Comparison of ENCODE assay signal across 33 cellular contexts in genomic region chr10:90286406-90286805, GRCh38.
DNase-seq lines count a peak whose midpoint lies in the region; ATAC-seq, FAIRE-seq and TF ChIP-seq lines count a peak whose summit lies in the region.
"Had no signal": no experiment of that assay in that cellular context is flagged by ENCODE, and none has a peak within 500 bp of the region (broad histone marks: within the 10 kb centered on the region; RNA-seq: fewer than 3 reads in every experiment).

No MANE protein-coding gene starts in this region.

- no peak overlapping the region for H3K4me3 ChIP-seq in HepG2 (replicated peaks in 1 of 3; ENCODE audit: insufficient read depth in 1 of 3, low read depth in 2 of 3, low read length in 3 of 3)
- H3K4me3 ChIP-seq in right lobe of liver: no peak overlapping the region
- no peak overlapping the region for H3K4me3 ChIP-seq in HEK293 (ENCODE audit: low read depth, low read length)
- H3K4me3 ChIP-seq in OCI-LY3 (ENCODE audit: low read length): no peak overlapping the region
- H3K4me3 ChIP-seq: A549; BLaER1; BLaER1 treated with 17β-estradiol and CSF1 and Interleukin-3, amounts not matched to agents 10 nM and 100 nM had no signal

- in situ Hi-C loops in HepG2 (cut with HindIII; ENCODE audit: extremely low pct_ligation_motif_present, low pct_unique_long_range_greater_than_20kb): no loop called here

- intact Hi-C loops in HepG2 (cut with micrococcal nuclease; ENCODE audit: unreplicated experiment) (no loop called here), right lobe of liver (cut with DNase I) (no loop called here)

- TF ChIP-seq RAD21 in HepG2 (CRISPR knock-in tag; IDR thresholded peaks at IDR 0.05): no peak

- ATAC-seq in HepG2 (no peak), right lobe of liver (no peak)
- ATAC-seq: A549; CD8-positive, alpha-beta T cell had no signal

- no peak for TF ChIP-seq EP300 in HepG2 (IDR thresholded peaks at IDR 0.05; ENCODE audit: low read depth in 2 of 2, low read length in 2 of 2)
- no peak for TF ChIP-seq EP300 in HepG2 (CRISPR knock-in tag; IDR thresholded peaks at IDR 0.05; ENCODE audit: borderline replicate concordance)

- H2AFZ ChIP-seq in HepG2 (ENCODE audit: low read length) (no peak overlapping the region), OCI-LY3 (ENCODE audit: low read depth, low read length) (0 out of 2 replicates have a peak overlapping the region, but pooled peaks have one; percentile 31)

- CTCF ChIA-PET in HepG2 (lab: Yijun Ruan, JAX; ENCODE audit: low intra/inter-chr PET ratio, low total read pairs): no interaction called here
- CTCF ChIA-PET in HEK293 (lab: Yijun Ruan, JAX): interaction anchor here (0.6 to 3.1 kb wide), 2 partner anchors 305 to 585 kb away, joined by 3 to 19 read pairs; partner anchors contain the start of gene RPP30

- DNase-seq in HepG2 (ENCODE audit: low spot score) (no peak), right lobe of liver (no peak), caudate nucleus (lab: John Stamatoyannopoulos, UW) (no peak), dedifferentiated amniotic fluid mesenchymal stem cell (ENCODE audit: extremely low spot score) (no peak)
- DNase-seq: 8988T; ACHN; AML-193; BE2C; C1 segment of cervical spinal cord; Caco-2; Calu3; CD4-positive, alpha-beta memory T cell; CD4-positive, alpha-beta T cell; CD4-positive, CD25-positive, alpha-beta regulatory T cell; CD8-positive, alpha-beta memory T cell; CD8-positive, alpha-beta T cell; COR-L47; DMS 273 treated with DMSO at 0.1 percent for 48 hours; DMS153; DMS53; DMS79; DMS79 treated with DMSO at 0.1 percent for 48 hours; DND-41; EL had no signal

- BruUV-seq in HepG2 (replicated peaks; lab: Mats Ljungman, UMichigan): no TSS peak

- TF ChIP-seq POLR2A in HepG2 (IDR thresholded peaks at IDR 0.05; ENCODE audit: insufficient read depth in 1 of 2, low read depth in 2 of 2, low read length in 2 of 2) (no peak), right lobe of liver (IDR thresholded peaks at IDR 0.05) (no peak)

- WGBS in HepG2 (ENCODE audit: low lambda C conversion rate): 9% methylated on average over 2 of the region's 2 CpGs
- 47% methylated on average over 2 of the region's 2 CpGs for WGBS in right lobe of liver (ENCODE audit: insufficient coverage, low coverage, low lambda C conversion rate, missing lambda C conversion rate)

- H3K4me2 ChIP-seq in HepG2 (ENCODE audit: low read depth, low read length) (no peak overlapping the region), OCI-LY3 (ENCODE audit: low read length) (peak overlapping the region; percentile 39)
- H3K4me2 ChIP-seq: A549; BLaER1; BLaER1 treated with 17β-estradiol and CSF1 and Interleukin-3, amounts not matched to agents 10 nM and 100 nM had no signal

- H3K27ac ChIP-seq in HepG2 (ENCODE audit: extremely low read length, insufficient read depth, low read length) (no peak overlapping the region), right lobe of liver (no peak overlapping the region), HEK293 (ENCODE audit: extremely low read depth, low read depth, low read length) (no peak overlapping the region), OCI-LY3 (ENCODE audit: low read length) (peak overlapping the region; percentile 19; the same call in 1 of the 2 replicates), caudate nucleus (ENCODE audit: low read depth, low read length) (no peak overlapping the region)
- H3K27ac ChIP-seq: 22Rv1; A549; BLaER1; BLaER1 treated with 17β-estradiol and CSF1 and Interleukin-3, amounts not matched to agents 10 nM and 100 nM; C4-2B had no signal

- POLR2A ChIA-PET in HepG2 (lab: Yijun Ruan, JAX) (no interaction called here), HEK293 (lab: Yijun Ruan, JAX) (no interaction called here)

- H3K79me2 ChIP-seq in HepG2 (ENCODE audit: insufficient read depth, low read length) (no peaks in the 10 kb centered on the region), OCI-LY3 (ENCODE audit: low read length) (no peaks in the 10 kb centered on the region)

- FAIRE-seq in HepG2 (lab: Jason Lieb, UNC): no peak
- FAIRE-seq: A204.1, A549, D721Med had no signal

- H3K9ac ChIP-seq in HepG2 (ENCODE audit: insufficient read depth, low read depth, low read length): no peak overlapping the region
- no peak overlapping the region for H3K9ac ChIP-seq in OCI-LY3 (ENCODE audit: low read length)
- H3K9ac ChIP-seq: BLaER1; BLaER1 treated with 17β-estradiol and CSF1 and Interleukin-3, amounts not matched to agents 10 nM and 100 nM had no signal

- H3K4me1 ChIP-seq in HepG2 (ENCODE audit: insufficient read depth, low read length): no peaks in the 10 kb centered on the region
- H3K4me1 ChIP-seq in right lobe of liver: no peaks in the 10 kb centered on the region
- 0 out of 2 replicates have a peak, but pooled peaks cover 5% of the 10 kb centered on the region for H3K4me1 ChIP-seq in HEK293 (ENCODE audit: control insufficient read depth, insufficient read depth, low read length)
- H3K4me1 ChIP-seq in OCI-LY3 (ENCODE audit: low read length): peaks cover 35% of the 10 kb centered on the region
- H3K4me1 ChIP-seq: A549, BE2C, Caco-2 had no signal

- H4K20me1 ChIP-seq in HepG2 (ENCODE audit: insufficient read depth, low read length): no peaks in the 10 kb centered on the region
- H4K20me1 ChIP-seq in OCI-LY3 (ENCODE audit: insufficient read depth, low read length): no peaks in the 10 kb centered on the region
- H4K20me1 ChIP-seq: BLaER1; BLaER1 treated with 17β-estradiol and CSF1 and Interleukin-3, amounts not matched to agents 10 nM and 100 nM had no signal

- H3K27me3 ChIP-seq in HepG2 (ENCODE audit: control insufficient read depth in 1 of 2, insufficient read depth in 2 of 2, low read length in 2 of 2) (no peaks in the 10 kb centered on the region; a peak in 1 of 5 replicates), right lobe of liver (no peaks in the 10 kb centered on the region), OCI-LY3 (ENCODE audit: low read depth, low read length) (no peaks in the 10 kb centered on the region)
- H3K27me3 ChIP-seq: BE2C; BLaER1; BLaER1 treated with 17β-estradiol and CSF1 and Interleukin-3, amounts not matched to agents 10 nM and 100 nM had no signal

- H3K36me3 ChIP-seq in HepG2 (replicated peaks in 1 of 2; ENCODE audit: control insufficient read depth in 1 of 2, insufficient read depth in 2 of 2, low read length in 2 of 2): no peaks in the 10 kb centered on the region
- H3K36me3 ChIP-seq in right lobe of liver: no peaks in the 10 kb centered on the region
- no peaks in the 10 kb centered on the region for H3K36me3 ChIP-seq in HEK293 (ENCODE audit: control insufficient read depth in 2 of 2, insufficient read depth in 1 of 2, low read length in 2 of 2)
- H3K36me3 ChIP-seq in OCI-LY3 (replicated peaks; ENCODE audit: low read depth, low read length): no peaks in the 10 kb centered on the region
- H3K36me3 ChIP-seq: BE2C; BLaER1; BLaER1 treated with 17β-estradiol and CSF1 and Interleukin-3, amounts not matched to agents 10 nM and 100 nM had no signal

- TF ChIP-seq CTCF in HepG2 (CRISPR knock-in tag; IDR thresholded peaks at IDR 0.05): no peak
- TF ChIP-seq CTCF in right lobe of liver (IDR thresholded peaks at IDR 0.05): no peak
- no peak for TF ChIP-seq CTCF in HEK293 (tag by site-specific recombination; IDR thresholded peaks at IDR 0.05)
- no peak for TF ChIP-seq CTCF in OCI-LY3 (IDR thresholded peaks at IDR 0.05; ENCODE audit: low read depth, low read length)

- no peaks in the 10 kb centered on the region for H3K9me3 ChIP-seq in HepG2 (ENCODE audit: low read length)
- H3K9me3 ChIP-seq in right lobe of liver: no peaks in the 10 kb centered on the region
- H3K9me3 ChIP-seq in HEK293 (ENCODE audit: control insufficient read depth, insufficient read depth, low read depth, low read length): no peaks in the 10 kb centered on the region
- no peaks in the 10 kb centered on the region for H3K9me3 ChIP-seq in OCI-LY3 (ENCODE audit: insufficient read depth, low read length)
- H3K9me3 ChIP-seq: A549, BE2C, BLaER1, Caco-2 had no signal

TF ChIP-seq in HepG2, 621 proteins besides CTCF, POLR2A, EP300 and RAD21:
- TF ChIP-seq CREB1 (IDR thresholded peaks at IDR 0.05) (peak; percentile 63), CREB1 (CRISPR knock-in tag; IDR thresholded peaks at IDR 0.05) (no peak), ZNF546 (CRISPR knock-in tag; conservative IDR thresholded peaks at IDR 0.05) (no peak), ATF7 (IDR thresholded peaks at IDR 0.05) (peak; percentile 29; the same call in 1 of the 2 replicates), ATF7 (CRISPR knock-in tag; IDR thresholded peaks at IDR 0.05) (no peak)

TF ChIP-seq in HEK293, 187 proteins besides CTCF, POLR2A, EP300 and RAD21:
- TF ChIP-seq ZBTB21 (tag by site-specific recombination; IDR thresholded peaks at IDR 0.05) (no peak), ZNF555 (tag by site-specific recombination; conservative IDR thresholded peaks at IDR 0.05) (no peak), ATF2 (tag by site-specific recombination; IDR thresholded peaks at IDR 0.05; ENCODE audit: low read depth) (peak; percentile 62), OSR2 (tag by site-specific recombination; IDR thresholded peaks at IDR 0.05) (no peak), ZNF140 (tag by site-specific recombination; IDR thresholded peaks at IDR 0.05) (no peak)

Comparison
In these comparisons a context has a peak if more than half of its experiments do, and no peak if none do; other contexts are left out.
1. Of the 63 proteins assayed by ChIP-seq in both HepG2 and HEK293: peak only in HepG2: none; only in HEK293: ATF2; in both: none; in neither: 62.